ENCODE assay signal across 12 cellular contexts in genomic region chr15:95169701-95170459, GRCh38.
DNase-seq lines count a peak whose midpoint lies in the region; ATAC-seq and TF ChIP-seq lines count a peak whose summit lies in the region.
"Had no signal": no experiment of that assay in that cellular context is flagged by ENCODE, and none has a peak within 500 bp of the region (broad histone marks: within the 10 kb centered on the region; RNA-seq: fewer than 3 reads in every experiment).

No MANE protein-coding gene starts in this region.

- H3K27me3 Mint-ChIP-seq in HFFc6 (ENCODE audit: insufficient read depth): no peaks in the 10 kb centered on the region; the same call in 1 of the 2 replicates
- peaks cover 3% of the 10 kb centered on the region for H3K27me3 Mint-ChIP-seq in nephron progenitor cell (ENCODE audit: low read depth, poor library complexity)
- no peaks in the 10 kb centered on the region for H3K27me3 Mint-ChIP-seq in type B pancreatic cell
- no peaks in the 10 kb centered on the region for H3K27me3 Mint-ChIP-seq in endothelial cell (ENCODE audit: unreplicated experiment)

- H3K4me1 Mint-ChIP-seq in HFFc6 (ENCODE audit: low read depth): peaks cover 49% of the 10 kb centered on the region
- H3K4me1 Mint-ChIP-seq in nephron progenitor cell: peaks cover 74% of the 10 kb centered on the region
- H3K4me1 Mint-ChIP-seq in type B pancreatic cell (ENCODE audit: unreplicated experiment): peaks cover 40% of the 10 kb centered on the region
- H3K4me1 Mint-ChIP-seq in endothelial cell (ENCODE audit: unreplicated experiment): no peaks in the 10 kb centered on the region

- DNase-seq in HFFc6: peak; percentile 73
- DNase-seq in epidermal melanocyte (ENCODE audit: insufficient read length, low spot score): peak; percentile 49
- DNase-seq in nephron progenitor cell: peak; percentile 11
- no peak for DNase-seq in type B pancreatic cell (ENCODE audit: extremely low spot score, unreplicated experiment)
- DNase-seq in endothelial cell (ENCODE audit: low spot score): no peak
- DNase-seq in stimulated activated CD4-positive, alpha-beta T cell treated with anti-CD3 and anti-CD28 coated beads, Interleukin-4, amount 100 ng/mL, for 24 hours: no peak
- DNase-seq: activated CD4-positive, alpha-beta T cell treated with anti-CD3 and anti-CD28 coated beads, Interleukin-2, amount 50 U/mL, for 1 hour; DMS53; endodermal cell had no signal

- no peak for TF ChIP-seq CTCF in HFFc6 (IDR thresholded peaks at IDR 0.05)
- no peak for TF ChIP-seq CTCF in nephron progenitor cell (IDR thresholded peaks at IDR 0.05)
- TF ChIP-seq CTCF in type B pancreatic cell (conservative IDR thresholded peaks at IDR 0.05): no peak
- no peak for TF ChIP-seq CTCF in endothelial cell (IDR thresholded peaks at IDR 0.05; ENCODE audit: unreplicated experiment)

- H3K4me3 Mint-ChIP-seq in HFFc6 (peak overlapping the region; percentile 86), nephron progenitor cell (peak overlapping the region; percentile 37), type B pancreatic cell (peak overlapping the region; percentile 81), endothelial cell (ENCODE audit: unreplicated experiment) (no peak overlapping the region)
- H3K4me3 Mint-ChIP-seq: endodermal cell had no signal

- ATAC-seq in GM19035 (IDR thresholded peaks at IDR 0.05; ENCODE audit: unreplicated experiment): no peak
- no peak for ATAC-seq in HG03354 (IDR thresholded peaks at IDR 0.05; ENCODE audit: poor library complexity, severe bottlenecking, unreplicated experiment)
- ATAC-seq: activated naive CD4-positive, alpha-beta T cell treated with anti-CD3 and anti-CD28 coated beads, Interleukin-2, amount 50 U/mL, for 72 hours had no signal

- no peaks in the 10 kb centered on the region for H3K9me3 Mint-ChIP-seq in HFFc6
- H3K9me3 Mint-ChIP-seq in nephron progenitor cell: peaks cover 27% of the 10 kb centered on the region
- peaks cover 9% of the 10 kb centered on the region for H3K9me3 Mint-ChIP-seq in type B pancreatic cell
- no peaks in the 10 kb centered on the region for H3K9me3 Mint-ChIP-seq in endothelial cell (ENCODE audit: unreplicated experiment)
- H3K9me3 Mint-ChIP-seq: endodermal cell had no signal

- H3K36me3 Mint-ChIP-seq in HFFc6 (ENCODE audit: low read depth) (no peaks in the 10 kb centered on the region), nephron progenitor cell (ENCODE audit: low read depth) (peaks cover 22% of the 10 kb centered on the region), type B pancreatic cell (no peaks in the 10 kb centered on the region), endothelial cell (ENCODE audit: low read depth, unreplicated experiment) (no peaks in the 10 kb centered on the region)

- H3K27ac Mint-ChIP-seq in HFFc6 (peak overlapping the region; percentile 71), nephron progenitor cell (peak overlapping the region; percentile 98), type B pancreatic cell (peak overlapping the region; percentile 80), endothelial cell (ENCODE audit: unreplicated experiment) (no peak overlapping the region)
- H3K27ac Mint-ChIP-seq: activated naive CD4-positive, alpha-beta T cell treated with anti-CD3 and anti-CD28 coated beads, Interleukin-2, amount 50 U/mL, for 72 hours; endodermal cell had no signal

Comparison
In these comparisons a context has a peak if more than half of its experiments do, and no peak if none do; other contexts are left out.
1. DNase-seq: peak in HFFc6 (single experiment), epidermal melanocyte (single experiment) and nephron progenitor cell (single experiment); none in type B pancreatic cell (single experiment), endothelial cell (single experiment) and stimulated activated CD4-positive, alpha-beta T cell treated with anti-CD3 and anti-CD28 coated beads, Interleukin-4, amount 100 ng/mL, for 24 hours (single experiment).